32 cellular contexts compared by ENCODE assay signal in the genomic region with DNA sequence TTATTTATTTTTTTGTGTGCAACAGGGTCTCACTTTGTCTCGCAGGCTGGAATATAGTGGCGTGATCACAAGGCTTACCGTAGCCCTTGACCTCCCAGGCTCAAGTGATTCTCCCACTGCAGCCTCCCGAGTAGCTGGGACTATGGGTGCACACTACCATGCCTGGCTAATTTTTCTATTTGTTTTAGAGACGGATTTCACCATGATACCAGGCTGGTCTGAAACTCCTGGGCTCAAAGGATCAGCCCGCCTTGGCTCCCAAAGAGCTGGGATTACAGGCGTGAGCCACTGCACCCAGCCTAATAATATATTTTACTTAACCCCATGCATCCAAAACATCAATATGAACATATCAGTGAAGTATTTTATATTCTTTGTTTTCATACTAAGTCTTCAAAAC. TPM values are rescaled to one million over a fixed set of nuclear protein-coding genes. Genes with fewer than 3 reads are reported as not detected.
"Had no signal": no experiment of that assay in that cellular context is flagged by ENCODE, and none has a peak within 500 bp of the region (broad histone marks: within the 10 kb centered on the region; RNA-seq: fewer than 3 reads in every experiment).

No MANE protein-coding gene starts in this region.

- H3K4me3 ChIP-seq: esophagus squamous epithelium, heart right ventricle, ovary, smooth muscle cell had no signal

- H3K27ac ChIP-seq: epithelial cell of prostate, esophagus squamous epithelium, heart right ventricle, neutrophil, ovary had no signal

- H3K9me3 ChIP-seq: esophagus squamous epithelium, heart right ventricle, neutrophil, ovary had no signal

- H3K4me1 ChIP-seq: esophagus squamous epithelium, heart right ventricle had no signal

- H3K36me3 ChIP-seq: ovary had no signal

- H3K27ac Mint-ChIP-seq: activated CD4-positive, alpha-beta T cell treated with anti-CD3 and anti-CD28 coated beads for 36 hours; activated T-cell treated with anti-CD3 and anti-CD28 coated beads, Interleukin-2, amount 50 U/mL, for 72 hours; mesothelial cell of epicardium; naive B cell; nephron progenitor cell; progenitor cell of endocrine pancreas; stimulated activated memory B cell treated with anti-CD40 and anti-IgM and Interleukin-4, amounts not matched to agents 10 μg/mL and 1 μg/mL and 100 μg/mL, for 72 hours; stimulated activated naive CD8-positive, alpha-beta T cell treated with anti-CD3 and anti-CD28 coated beads, Interleukin-15, amount 100 ng/mL, for 72 hours; T-helper 2 cell treated with Interferon-gamma antibody and Interleukin-4, amounts not matched to agents 5 μg/mL and 100 μg/mL, for 36 hours had no signal

- H3K9me3 Mint-ChIP-seq: activated T-cell treated with anti-CD3 and anti-CD28 coated beads, Interleukin-2, amount 50 U/mL, for 72 hours; mesothelial cell of epicardium; naive B cell; nephron progenitor cell; stimulated activated memory B cell treated with anti-CD40 and anti-IgM and Interleukin-4, amounts not matched to agents 10 μg/mL and 1 μg/mL and 100 μg/mL, for 72 hours; stimulated activated naive CD8-positive, alpha-beta T cell treated with anti-CD3 and anti-CD28 coated beads, Interleukin-15, amount 100 ng/mL, for 72 hours; T-helper 2 cell treated with Interferon-gamma antibody and Interleukin-4, amounts not matched to agents 5 μg/mL and 100 μg/mL, for 36 hours had no signal

- DNase-seq: activated CD4-positive, alpha-beta T cell treated with anti-CD3 and anti-CD28 coated beads for 36 hours; activated CD4-positive, CD25-positive, alpha-beta regulatory T cell; activated naive CD4-positive, alpha-beta T cell; activated T-cell treated with anti-CD3 and anti-CD28 coated beads for 4 hours; activated T-cell treated with anti-CD3 and anti-CD28 coated beads, Interleukin-2, amount 50 U/mL, for 72 hours; amniotic stem cell; caudate nucleus; dermis blood vessel endothelial cell; effector CD8-positive, alpha-beta T cell; esophagus squamous epithelium; foreskin melanocyte; heart right ventricle; left ventricle myocardium superior; mammary epithelial cell; naive B cell; nephron progenitor cell; retina; stimulated activated CD4-positive, alpha-beta T cell treated with anti-CD3 and anti-CD28 coated beads, Interleukin-1b, Interleukin-23, amount 100 ng/mL, for 48 hours; stimulated activated CD4-positive, alpha-beta T cell treated with anti-CD3 and anti-CD28 coated beads, Interleukin-4, amount 100 ng/mL, for 4 hours; stimulated activated naive CD8-positive, alpha-beta T cell treated with anti-CD3 and anti-CD28 coated beads, Interleukin-15, amount 100 ng/mL, for 72 hours; substantia nigra; T-helper 1 cell had no signal

- H3K27me3 Mint-ChIP-seq: activated CD4-positive, alpha-beta T cell treated with anti-CD3 and anti-CD28 coated beads for 36 hours; naive B cell; progenitor cell of endocrine pancreas; stimulated activated memory B cell treated with anti-CD40 and anti-IgM and Interleukin-4, amounts not matched to agents 10 μg/mL and 1 μg/mL and 100 μg/mL, for 72 hours; stimulated activated naive CD8-positive, alpha-beta T cell treated with anti-CD3 and anti-CD28 coated beads, Interleukin-15, amount 100 ng/mL, for 72 hours had no signal

- ATAC-seq: activated CD4-positive, alpha-beta T cell treated with anti-CD3 and anti-CD28 coated beads for 36 hours; activated T-cell treated with anti-CD3 and anti-CD28 coated beads, Interleukin-2, amount 50 U/mL, for 72 hours; heart right ventricle; left ventricle myocardium superior; stimulated activated memory B cell treated with anti-CD40 and anti-IgM and Interleukin-4, amounts not matched to agents 10 μg/mL and 1 μg/mL and 100 μg/mL, for 72 hours; stimulated activated naive CD8-positive, alpha-beta T cell treated with anti-CD3 and anti-CD28 coated beads, Interleukin-15, amount 100 ng/mL, for 72 hours had no signal

- H3K4me3 Mint-ChIP-seq: activated CD4-positive, alpha-beta T cell treated with anti-CD3 and anti-CD28 coated beads for 36 hours; activated T-cell treated with anti-CD3 and anti-CD28 coated beads, Interleukin-2, amount 50 U/mL, for 72 hours; mesothelial cell of epicardium; naive B cell; nephron progenitor cell; stimulated activated memory B cell treated with anti-CD40 and anti-IgM and Interleukin-4, amounts not matched to agents 10 μg/mL and 1 μg/mL and 100 μg/mL, for 72 hours; stimulated activated naive CD8-positive, alpha-beta T cell treated with anti-CD3 and anti-CD28 coated beads, Interleukin-15, amount 100 ng/mL, for 72 hours; T-helper 2 cell treated with Interferon-gamma antibody and Interleukin-4, amounts not matched to agents 5 μg/mL and 100 μg/mL, for 36 hours had no signal

- H3K36me3 Mint-ChIP-seq: mesothelial cell of epicardium, naive B cell had no signal

- H3K4me1 Mint-ChIP-seq: mesothelial cell of epicardium had no signal

- H3K27me3 ChIP-seq: esophagus squamous epithelium, heart right ventricle, neutrophil, ovary had no signal

RNA-seq across cellular contexts. Expression of a gene that starts 2.0 kb away (rescaled TPM):
- total RNA-seq: dermis blood vessel endothelial cell, esophagus squamous epithelium, heart right ventricle, left ventricle myocardium superior, mammary epithelial cell, mesothelial cell of epicardium, progenitor cell of endocrine pancreas, smooth muscle cell, ureter had no signal

RNA-seq across cellular contexts. Expression of a gene that starts 7.4 kb away (rescaled TPM):
- total RNA-seq: dermis blood vessel endothelial cell, esophagus squamous epithelium, glomerular endothelial cell, smooth muscle cell had no signal
